Comparison of ENCODE assay signal across 16 cellular contexts in genomic region chr14:89011727-89012271, GRCh38.
A peak's percentile ranks its signal among the peaks of the same experiment; 100 is the strongest.
DNase-seq lines count a peak whose midpoint lies in the region; ATAC-seq and TF ChIP-seq lines count a peak whose summit lies in the region.
"Had no signal": no experiment of that assay in that cellular context is flagged by ENCODE, and none has a peak within 500 bp of the region (broad histone marks: within the 10 kb centered on the region; RNA-seq: fewer than 3 reads in every experiment).

No MANE protein-coding gene starts in this region.

- H3K79me2 ChIP-seq in smooth muscle cell (ENCODE audit: low read depth), result no peaks in the 10 kb centered on the region

- 87% methylated on average over 6 of the region's 6 CpGs for WGBS in smooth muscle cell (ENCODE audit: low lambda C conversion rate)
- WGBS in esophagus muscularis mucosa, result 81% methylated on average over 6 of the region's 6 CpGs
- 84% methylated on average over 6 of the region's 6 CpGs for WGBS in suprapubic skin

- H3K9me3 ChIP-seq in WERI-Rb-1 (ENCODE audit: severe bottlenecking), result no peaks in the 10 kb centered on the region
- H3K9me3 ChIP-seq in smooth muscle cell (replicated peaks; ENCODE audit: low read depth), result no peaks in the 10 kb centered on the region
- H3K9me3 ChIP-seq in esophagus muscularis mucosa, result no peaks in the 10 kb centered on the region
- no peaks in the 10 kb centered on the region for H3K9me3 ChIP-seq in suprapubic skin
- H3K9me3 ChIP-seq: psoas muscle had no signal

- TF ChIP-seq EP300 in esophagus muscularis mucosa (IDR thresholded peaks at IDR 0.05) (no peak), suprapubic skin (IDR thresholded peaks at IDR 0.05) (no peak)

- peak; percentile 41 for DNase-seq in LoVo (ENCODE audit: low spot score)
- no peak for DNase-seq in WERI-Rb-1
- no peak for DNase-seq in left lobe of liver (ENCODE audit: low spot score)
- DNase-seq in smooth muscle cell (lab: John Stamatoyannopoulos, UW; ENCODE audit: unreplicated experiment), result no peak
- no peak for DNase-seq in esophagus muscularis mucosa (ENCODE audit: extremely low spot score)
- no peak for DNase-seq in suprapubic skin (ENCODE audit: low spot score in 2 of 2)
- DNase-seq: activated CD4-positive, alpha-beta T cell treated with anti-CD3 and anti-CD28 coated beads, Interleukin-2, amount 10 ng/mL, durations not matched to agents 7 days and 5 days; activated T-cell treated with anti-CD3 and anti-CD28 coated beads, Interleukin-2, amount 50 U/mL, for 24 hours; caudate nucleus; GM23248; NCI-H446; psoas muscle; T-helper 2 cell had no signal

- H4K20me1 ChIP-seq in smooth muscle cell (ENCODE audit: low read depth), result no peaks in the 10 kb centered on the region
- H4K20me1 ChIP-seq: BLaER1 had no signal

- H3K4me3 ChIP-seq in WERI-Rb-1 (ENCODE audit: low read depth, low read length), result peak overlapping the region; percentile 68
- H3K4me3 ChIP-seq in smooth muscle cell, result peak overlapping the region; percentile 28
- H3K4me3 ChIP-seq in esophagus muscularis mucosa, result no peak overlapping the region
- no peak overlapping the region for H3K4me3 ChIP-seq in suprapubic skin
- H3K4me3 ChIP-seq: BLaER1, GM23248, psoas muscle had no signal

- H3F3A ChIP-seq in smooth muscle cell (ENCODE audit: low read depth), result no peaks in the 10 kb centered on the region

- H3K27ac ChIP-seq in WERI-Rb-1 (peak overlapping the region; percentile 58), smooth muscle cell (ENCODE audit: low read depth) (no peak overlapping the region), esophagus muscularis mucosa (replicated peaks in 1 of 4) (no peak overlapping the region), suprapubic skin (no peak overlapping the region)
- H3K27ac ChIP-seq: BLaER1, GM23248, psoas muscle had no signal

- H3K36me3 ChIP-seq in WERI-Rb-1, result no peaks in the 10 kb centered on the region
- no peaks in the 10 kb centered on the region for H3K36me3 ChIP-seq in smooth muscle cell (ENCODE audit: low read depth)
- H3K36me3 ChIP-seq in esophagus muscularis mucosa, result no peaks in the 10 kb centered on the region
- no peaks in the 10 kb centered on the region for H3K36me3 ChIP-seq in suprapubic skin
- H3K36me3 ChIP-seq: BLaER1 had no signal

- no peak overlapping the region for H2AFZ ChIP-seq in smooth muscle cell (ENCODE audit: low read depth)
- H2AFZ ChIP-seq: GM23248 had no signal

- H3K27me3 ChIP-seq in WERI-Rb-1 (ENCODE audit: insufficient read depth, low read depth, severe bottlenecking) (no peaks in the 10 kb centered on the region), smooth muscle cell (ENCODE audit: low read depth) (no peaks in the 10 kb centered on the region), esophagus muscularis mucosa (peaks cover 0 to 7% (median 0%) of the 10 kb centered on the region in 4 donors), suprapubic skin (peaks cover 16% of the 10 kb centered on the region)
- H3K27me3 ChIP-seq: BLaER1 had no signal

- no peaks in the 10 kb centered on the region for H3K4me1 ChIP-seq in smooth muscle cell (ENCODE audit: low read depth)
- H3K4me1 ChIP-seq in esophagus muscularis mucosa, result no peaks in the 10 kb centered on the region
- H3K4me1 ChIP-seq in suprapubic skin, result no peaks in the 10 kb centered on the region
- H3K4me1 ChIP-seq: psoas muscle had no signal

- TF ChIP-seq CTCF in WERI-Rb-1 (IDR thresholded peaks at IDR 0.05; ENCODE audit: low read depth, low read length), result no peak
- TF ChIP-seq CTCF in smooth muscle cell (IDR thresholded peaks at IDR 0.05; ENCODE audit: borderline replicate concordance, insufficient read depth, poor library complexity, severe bottlenecking), result no peak
- no peak for TF ChIP-seq CTCF in esophagus muscularis mucosa (IDR thresholded peaks at IDR 0.05)
- no peak for TF ChIP-seq CTCF in suprapubic skin (IDR thresholded peaks at IDR 0.05)

- intact Hi-C loops in esophagus muscularis mucosa (cut with DNase I), result no loop called here

- H3K9ac ChIP-seq in smooth muscle cell (ENCODE audit: low read depth), result no peak overlapping the region
- H3K9ac ChIP-seq: BLaER1, GM23248 had no signal

- ATAC-seq in left lobe of liver (peak; percentile 75), GM19035 (IDR thresholded peaks at IDR 0.05; ENCODE audit: unreplicated experiment) (no peak), GM21367 (IDR thresholded peaks at IDR 0.05; ENCODE audit: unreplicated experiment) (no peak)
- ATAC-seq: psoas muscle had no signal

- no peak overlapping the region for H3K4me2 ChIP-seq in smooth muscle cell
- H3K4me2 ChIP-seq: BLaER1 had no signal

- TF ChIP-seq POLR2A in esophagus muscularis mucosa (IDR thresholded peaks at IDR 0.05; ENCODE audit: low read depth) (no peak), suprapubic skin (IDR thresholded peaks at IDR 0.05) (no peak)

Comparison
In these comparisons a context has a peak if more than half of its experiments do, and no peak if none do; other contexts are left out.
1. H3K4me3 ChIP-seq: peak in WERI-Rb-1 (single experiment) and smooth muscle cell (single experiment); none in esophagus muscularis mucosa (0 of 4) and suprapubic skin (single experiment).